Comparison of ENCODE assay signal across 8 cellular contexts in genomic region chr12:51323966-51324895, GRCh38. TPM values are rescaled to one million over a fixed set of nuclear protein-coding genes. Genes with fewer than 3 reads are reported as not detected.
DNase-seq lines count a peak whose midpoint lies in the region; ATAC-seq, FAIRE-seq and TF ChIP-seq lines count a peak whose summit lies in the region.

Gene BIN2, minus strand, starts transcription at chr12:51324174. Its CDS starts 72 bp downstream, at chr12:51324102.

- H3K9me3 ChIP-seq in vagina = no peaks in the 10 kb centered on the region

- H3K4me3 Mint-ChIP-seq in activated naive CD8-positive, alpha-beta T cell treated with anti-CD3 and anti-CD28 coated beads for 36 hours = peak within 1 kb of the TSS; percentile 95

- peaks cover 27% of the 10 kb centered on the region for H3K36me3 Mint-ChIP-seq in activated naive CD8-positive, alpha-beta T cell treated with anti-CD3 and anti-CD28 coated beads for 36 hours

- H3K4me3 ChIP-seq in GM12875 (ENCODE audit: low read depth, low read length) = peak within 1 kb of the TSS; percentile 94
- peak within 1 kb of the TSS in 1 of 2 donors; percentile 28 for H3K4me3 ChIP-seq in vagina

- H3K36me3 ChIP-seq in vagina = no peaks in the 10 kb centered on the region

- peaks cover 70% of the 10 kb centered on the region for H3K4me1 Mint-ChIP-seq in activated naive CD8-positive, alpha-beta T cell treated with anti-CD3 and anti-CD28 coated beads for 36 hours

- FAIRE-seq in RCC 7860 (lab: Jason Lieb, UNC) = no peak

- peaks cover 2% of the 10 kb centered on the region for H3K9me3 Mint-ChIP-seq in activated naive CD8-positive, alpha-beta T cell treated with anti-CD3 and anti-CD28 coated beads for 36 hours

- TF ChIP-seq POLR2A in vagina (IDR thresholded peaks at IDR 0.05) = no peak

- peak; percentile 73 for ATAC-seq in HG02759 (IDR thresholded peaks at IDR 0.05; ENCODE audit: unreplicated experiment)

- H3K27me3 ChIP-seq in vagina = no peaks in the 10 kb centered on the region

- no peaks in the 10 kb centered on the region for H3K27me3 Mint-ChIP-seq in activated naive CD8-positive, alpha-beta T cell treated with anti-CD3 and anti-CD28 coated beads for 36 hours

- intact Hi-C loops in posterior vena cava (cut with DNase I) (no loop called here), vagina (cut with DNase I) (no loop called here)

- H3K27ac ChIP-seq in vagina = peak within 1 kb of the TSS; percentile 28

- peak within 1 kb of the TSS; percentile 98 for H3K27ac Mint-ChIP-seq in activated naive CD8-positive, alpha-beta T cell treated with anti-CD3 and anti-CD28 coated beads for 36 hours

- H3K4me1 ChIP-seq in vagina = peaks cover 39% of the 10 kb centered on the region

- DNase-seq in T-helper 2 cell (peak; percentile 45 to 92 (median 59)), posterior vena cava (ENCODE audit: low spot score) (peak; percentile 91), vagina (ENCODE audit: extremely low spot score in 2 of 2) (no peak), RCC 7860 (ENCODE audit: low spot score) (no peak), GM03348 (ENCODE audit: low spot score) (no peak)
- peak; percentile 84 for DNase-seq in activated naive CD8-positive, alpha-beta T cell treated with anti-CD3 and anti-CD28 coated beads for 36 hours

- TF ChIP-seq CTCF in GM12875 (IDR thresholded peaks at IDR 0.05; ENCODE audit: borderline replicate concordance, insufficient read depth, low read depth, low read length) (no peak), vagina (IDR thresholded peaks at IDR 0.05) (no peak)

RNA-seq across cellular contexts. Expression of gene BIN2, which starts in this region (rescaled TPM):
- 10 to 100 TPM; 32.0 to 34.2 TPM for total RNA-seq in activated naive CD8-positive, alpha-beta T cell treated with anti-CD3 and anti-CD28 coated beads for 36 hours
- total RNA-seq in posterior vena cava (1 to 10 TPM; 5.6 to 8.8 TPM), vagina (6.4 TPM)

Comparison
In these comparisons a context has a peak if more than half of its experiments do, and no peak if none do; other contexts are left out.
1. DNase-seq: peak in T-helper 2 cell (5 of 5), activated naive CD8-positive, alpha-beta T cell treated with anti-CD3 and anti-CD28 coated beads for 36 hours (single experiment) and posterior vena cava (single experiment); none in vagina (0 of 2), RCC 7860 (single experiment) and GM03348 (single experiment).